ENCODE assay signal across 1 cellular context in the genomic region with DNA sequence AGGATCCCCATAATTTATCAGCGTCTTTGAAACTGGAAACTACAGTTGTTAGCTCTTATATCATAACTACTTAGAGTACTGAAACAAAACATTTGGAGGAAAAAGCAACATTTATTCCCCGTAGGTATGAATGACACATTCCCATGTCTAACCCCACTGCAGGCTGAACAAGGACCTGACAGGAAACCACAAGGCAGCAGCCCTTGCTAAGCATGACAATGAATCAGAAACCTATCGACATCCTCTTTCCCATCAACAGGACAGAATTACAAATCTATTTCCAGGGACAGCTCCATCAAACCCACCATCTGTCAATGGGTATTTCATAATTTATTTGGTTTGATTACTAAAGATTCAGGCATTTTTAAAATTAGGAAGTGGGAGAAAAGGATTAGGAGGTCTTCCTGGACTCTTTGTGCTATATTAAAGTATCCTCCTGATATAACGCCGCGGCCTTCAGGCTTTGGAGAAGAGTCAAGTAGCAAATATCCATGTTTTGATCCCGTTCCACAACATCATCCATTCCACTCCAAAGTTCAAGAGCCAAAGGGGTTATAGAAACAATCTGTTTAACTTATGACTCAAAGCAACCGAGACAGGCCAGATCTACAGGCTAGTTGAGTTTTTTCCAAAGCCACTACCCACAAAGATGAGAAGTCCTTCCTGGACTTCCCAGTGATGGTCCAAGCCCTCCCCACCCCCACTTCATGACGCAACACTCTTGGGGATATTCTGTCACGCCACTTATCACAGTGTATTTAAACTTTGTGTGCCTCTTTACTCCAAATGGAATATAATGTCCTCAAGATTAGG.
TF ChIP-seq lines count a peak whose summit lies in the region.

No MANE protein-coding gene starts in this region.

TF ChIP-seq in IMR-90, 13 proteins besides CTCF, POLR2A, EP300 and RAD21:
- TF ChIP-seq, protein P1, sequence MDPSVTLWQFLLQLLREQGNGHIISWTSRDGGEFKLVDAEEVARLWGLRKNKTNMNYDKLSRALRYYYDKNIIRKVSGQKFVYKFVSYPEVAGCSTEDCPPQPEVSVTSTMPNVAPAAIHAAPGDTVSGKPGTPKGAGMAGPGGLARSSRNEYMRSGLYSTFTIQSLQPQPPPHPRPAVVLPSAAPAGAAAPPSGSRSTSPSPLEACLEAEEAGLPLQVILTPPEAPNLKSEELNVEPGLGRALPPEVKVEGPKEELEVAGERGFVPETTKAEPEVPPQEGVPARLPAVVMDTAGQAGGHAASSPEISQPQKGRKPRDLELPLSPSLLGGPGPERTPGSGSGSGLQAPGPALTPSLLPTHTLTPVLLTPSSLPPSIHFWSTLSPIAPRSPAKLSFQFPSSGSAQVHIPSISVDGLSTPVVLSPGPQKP (IDR thresholded peaks at IDR 0.05; ENCODE audit: borderline replicate concordance, low read depth, low read length), result no peak
- TF ChIP-seq NFE2L2 (IDR thresholded peaks at IDR 0.05; ENCODE audit: low read depth, low read length) (no peak), BHLHE40 (IDR thresholded peaks at IDR 0.05; ENCODE audit: low read depth, low read length) (0 out of 2 replicates have a peak, but pooled peaks have one; percentile 10), MAZ (IDR thresholded peaks at IDR 0.05; ENCODE audit: borderline replicate concordance, low read depth, low read length) (no peak), RCOR1 (IDR thresholded peaks at IDR 0.05; ENCODE audit: insufficient replicate concordance, low read length) (peak; percentile 14), MXI1 (IDR thresholded peaks at IDR 0.05; ENCODE audit: borderline replicate concordance, low read depth, low read length) (no peak), FOS (IDR thresholded peaks at IDR 0.05; ENCODE audit: low read depth, low read length) (peak; percentile 41), MAFK (IDR thresholded peaks at IDR 0.05; ENCODE audit: low read depth, low read length) (no peak), SMC3 (IDR thresholded peaks at IDR 0.05; ENCODE audit: low read depth, low read length) (no peak), RFX5 (IDR thresholded peaks at IDR 0.05; ENCODE audit: low read depth, low read length) (no peak), CHD1 (IDR thresholded peaks at IDR 0.05; ENCODE audit: low read depth, low read length) (no peak), CEBPB (IDR thresholded peaks at IDR 0.05; ENCODE audit: low read depth, low read length) (peak; percentile 97)
- TF ChIP-seq, protein P2, sequence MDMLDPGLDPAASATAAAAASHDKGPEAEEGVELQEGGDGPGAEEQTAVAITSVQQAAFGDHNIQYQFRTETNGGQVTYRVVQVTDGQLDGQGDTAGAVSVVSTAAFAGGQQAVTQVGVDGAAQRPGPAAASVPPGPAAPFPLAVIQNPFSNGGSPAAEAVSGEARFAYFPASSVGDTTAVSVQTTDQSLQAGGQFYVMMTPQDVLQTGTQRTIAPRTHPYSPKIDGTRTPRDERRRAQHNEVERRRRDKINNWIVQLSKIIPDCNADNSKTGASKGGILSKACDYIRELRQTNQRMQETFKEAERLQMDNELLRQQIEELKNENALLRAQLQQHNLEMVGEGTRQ (IDR thresholded peaks at IDR 0.05; ENCODE audit: low read depth, low read length), result no peak
